14 cellular contexts compared by ENCODE assay signal in genomic region chr6:43183441-43183840, GRCh38. TPM values are rescaled to one million over a fixed set of nuclear protein-coding genes. Genes with fewer than 3 reads are reported as not detected.
DNase-seq lines count a peak whose midpoint lies in the region; ATAC-seq and TF ChIP-seq lines count a peak whose summit lies in the region.
"Had no signal": no experiment of that assay in that cellular context is flagged by ENCODE, and none has a peak within 500 bp of the region (broad histone marks: within the 10 kb centered on the region; RNA-seq: fewer than 3 reads in every experiment).

No MANE protein-coding gene starts in this region.

- H3K4me1 ChIP-seq in BLaER1 treated with 17β-estradiol and CSF1 and Interleukin-3, amounts not matched to agents 10 nM and 100 nM, result peaks cover 35 to 45% (median 38%) of the 10 kb centered on the region in 10 experiments
- peaks cover 2 to 28% of the 10 kb centered on the region in 2 experiments; a peak in 3 of 4 replicates for H3K4me1 ChIP-seq in HCT116 (ENCODE audit: control insufficient read depth in 1 of 2, insufficient read depth in 2 of 2, low read length in 2 of 2)

- H3K9me3 Mint-ChIP-seq in activated naive CD8-positive, alpha-beta T cell treated with anti-CD3 and anti-CD28 coated beads for 36 hours, result no peaks in the 10 kb centered on the region
- H3K9me3 Mint-ChIP-seq in natural killer cell, result no peaks in the 10 kb centered on the region

- H3K9me2 ChIP-seq in HCT116 (ENCODE audit: insufficient read depth), result no peaks in the 10 kb centered on the region

- peak overlapping the region in 9 of 11 experiments; percentile 75 to 85 (median 82); a peak in 12 of 22 replicates for H3K9ac ChIP-seq in BLaER1 treated with 17β-estradiol and CSF1 and Interleukin-3, amounts not matched to agents 10 nM and 100 nM
- H3K9ac ChIP-seq in HCT116 (ENCODE audit: low read length), result no peak overlapping the region

- H3K27me3 ChIP-seq in BLaER1 treated with 17β-estradiol and CSF1 and Interleukin-3, amounts not matched to agents 10 nM and 100 nM, result no peaks in the 10 kb centered on the region
- H3K27me3 ChIP-seq in HCT116 (ENCODE audit: insufficient read depth, low read length), result no peaks in the 10 kb centered on the region
- H3K27me3 ChIP-seq: suprapubic skin had no signal

- TF ChIP-seq CTCF in HCT116 (IDR thresholded peaks at IDR 0.05 in 2 of 3, conservative IDR thresholded peaks at IDR 0.05 in 1 of 3; ENCODE audit: borderline replicate concordance in 1 of 3, insufficient read depth in 1 of 3, low read depth in 2 of 3, low read length in 2 of 3), result no peak
- TF ChIP-seq CTCF in natural killer cell (IDR thresholded peaks at IDR 0.05), result no peak

- H4K20me1 ChIP-seq in BLaER1 treated with 17β-estradiol and CSF1 and Interleukin-3, amounts not matched to agents 10 nM and 100 nM, result peaks cover 0 to 10% (median 0%) of the 10 kb centered on the region in 11 experiments; a peak in 2 of 22 replicates
- no peaks in the 10 kb centered on the region for H4K20me1 ChIP-seq in HCT116 (ENCODE audit: insufficient read depth)

- no peak for ATAC-seq in HCT116
- no peak for ATAC-seq in natural killer cell
- no peak for ATAC-seq in GM19397 (IDR thresholded peaks at IDR 0.05; ENCODE audit: unreplicated experiment)

- CTCF ChIA-PET in HCT116 (lab: Charles Lee), result no interaction called here

- BruUV-seq in HCT116 (replicated peaks; lab: Mats Ljungman, UMichigan), result no TSS peak

- peak overlapping the region in 9 of 10 experiments; percentile 71 to 87 (median 76); a peak in 11 of 20 replicates for H3K4me3 ChIP-seq in BLaER1 treated with 17β-estradiol and CSF1 and Interleukin-3, amounts not matched to agents 10 nM and 100 nM
- H3K4me3 ChIP-seq in HCT116 (replicated peaks in 1 of 2; ENCODE audit: low read depth in 1 of 2, low read length in 2 of 2), result peak overlapping the region in 1 of 2 experiments; percentile 78; a peak in 1 of 4 replicates

- intact Hi-C loops in HCT116 (cut with micrococcal nuclease) (no loop called here), natural killer cell (cut with micrococcal nuclease) (no loop called here)

- POLR2A ChIA-PET in HCT116 (lab: Charles Lee), result no interaction called here

- H2AFZ ChIP-seq in HCT116 (ENCODE audit: low read depth, low read length, poor library complexity, severe bottlenecking), result no peak overlapping the region

- peak overlapping the region; percentile 87 for H3K27ac Mint-ChIP-seq in activated naive CD8-positive, alpha-beta T cell treated with anti-CD3 and anti-CD28 coated beads for 36 hours
- H3K27ac Mint-ChIP-seq in natural killer cell, result peak overlapping the region; percentile 79 to 81

- H3K4me1 Mint-ChIP-seq in activated naive CD8-positive, alpha-beta T cell treated with anti-CD3 and anti-CD28 coated beads for 36 hours, result peaks cover 40% of the 10 kb centered on the region
- peaks cover 38 to 42% of the 10 kb centered on the region in 2 donors for H3K4me1 Mint-ChIP-seq in natural killer cell

- DNase-seq in HCT116 (ENCODE audit: low read depth, low spot score) (no peak), natural killer cell (no peak), NCI-H2227 treated with DMSO at 0.1 percent for 48 hours (lab: John Stamatoyannopoulos, UW) (no peak), NCI-H774 (lab: John Stamatoyannopoulos, UW) (no peak), G401 (ENCODE audit: low spot score) (no peak)
- no peak for DNase-seq in activated naive CD8-positive, alpha-beta T cell treated with anti-CD3 and anti-CD28 coated beads for 36 hours
- DNase-seq: DMS53; NCI-H2171; nucleus accumbens; stimulated activated CD4-positive, alpha-beta T cell treated with anti-CD3 and anti-CD28 coated beads, Interleukin-1b, Interleukin-23, amount 100 ng/mL, for 48 hours had no signal

- peaks cover 50 to 64% (median 58%) of the 10 kb centered on the region in 11 experiments for H3K36me3 ChIP-seq in BLaER1 treated with 17β-estradiol and CSF1 and Interleukin-3, amounts not matched to agents 10 nM and 100 nM
- H3K36me3 ChIP-seq in HCT116 (ENCODE audit: control insufficient read depth in 1 of 2, insufficient read depth in 2 of 2, low read length in 2 of 2), result peaks cover 7 to 10% of the 10 kb centered on the region in 2 experiments; a peak in 3 of 4 replicates

- peaks cover 16% of the 10 kb centered on the region for H3K36me3 Mint-ChIP-seq in activated naive CD8-positive, alpha-beta T cell treated with anti-CD3 and anti-CD28 coated beads for 36 hours
- no peaks in the 10 kb centered on the region for H3K36me3 Mint-ChIP-seq in natural killer cell

- no peaks in the 10 kb centered on the region for H3K27me3 Mint-ChIP-seq in activated naive CD8-positive, alpha-beta T cell treated with anti-CD3 and anti-CD28 coated beads for 36 hours
- no peaks in the 10 kb centered on the region for H3K27me3 Mint-ChIP-seq in natural killer cell (ENCODE audit: low read depth in 2 of 2)

- TF ChIP-seq POLR2A in HCT116 (IDR thresholded peaks at IDR 0.05; ENCODE audit: borderline replicate concordance, extremely low read depth, insufficient read depth, insufficient read length), result no peak

- H3K4me3 Mint-ChIP-seq in activated naive CD8-positive, alpha-beta T cell treated with anti-CD3 and anti-CD28 coated beads for 36 hours, result peak overlapping the region; percentile 97
- peak overlapping the region; percentile 89 for H3K4me3 Mint-ChIP-seq in natural killer cell

- peaks cover 6% of the 10 kb centered on the region for H3K79me2 ChIP-seq in HCT116 (ENCODE audit: insufficient read depth, low read length)

- RAD21 ChIA-PET in HCT116 (lab: Charles Lee; ENCODE audit: low non-redundant PET in 1 of 2, low total read pairs in 2 of 2, uncharacterized antibody in 2 of 2, unreplicated experiment in 2 of 2), result no interaction called here

- no peak for TF ChIP-seq RAD21 in HCT116 (IDR thresholded peaks at IDR 0.05; ENCODE audit: low read depth)

- H3K27ac ChIP-seq in BLaER1 treated with 17β-estradiol and CSF1 and Interleukin-3, amounts not matched to agents 10 nM and 100 nM, result peak overlapping the region in 3 of 11 experiments; percentile 19 to 44 (median 28); a peak in 3 of 22 replicates
- H3K27ac ChIP-seq in HCT116 (ENCODE audit: low read depth, low read length), result no peak overlapping the region
- H3K27ac ChIP-seq: suprapubic skin had no signal

- in situ Hi-C loops in G401 (cut with HindIII; ENCODE audit: low sequenced_read_pairs), result no loop called here

- H3K4me2 ChIP-seq in BLaER1 treated with 17β-estradiol and CSF1 and Interleukin-3, amounts not matched to agents 10 nM and 100 nM, result peak overlapping the region; percentile 85 to 97 (median 93)
- H3K4me2 ChIP-seq in HCT116 (ENCODE audit: low read length), result peak overlapping the region; percentile 86

- H3K9me3 ChIP-seq in BLaER1 treated with 17β-estradiol and CSF1 and Interleukin-3, amounts not matched to agents 10 nM and 100 nM (replicated peaks in 1 of 11), result peaks cover 0 to 10% (median 0%) of the 10 kb centered on the region in 11 experiments; a peak in 5 of 22 replicates
- H3K9me3 ChIP-seq in HCT116 (ENCODE audit: control insufficient read depth in 1 of 2, insufficient read depth in 1 of 2, low read depth in 1 of 2, low read length in 2 of 2), result no peaks in the 10 kb centered on the region
- H3K9me3 ChIP-seq: suprapubic skin had no signal

TF ChIP-seq in HCT116, 20 proteins besides CTCF, POLR2A, EP300 and RAD21 (continues in another document):
- TF ChIP-seq MAX (IDR thresholded peaks at IDR 0.05), result no peak

RNA-seq across cellular contexts. Expression of gene CUL9, which starts 1.4 kb away (rescaled TPM):
- total RNA-seq in HCT116 (2021; ENCODE audit: unreplicated experiment) (36.5 TPM), natural killer cell (10 to 100 TPM; 73.1 to 85.7 (median 73.9) TPM)
- polyA plus RNA-seq in HCT116 (2012), result 24.1 and 27.1 TPM in 2 replicates
- total RNA-seq in activated naive CD8-positive, alpha-beta T cell treated with anti-CD3 and anti-CD28 coated beads for 36 hours, result 10 to 100 TPM; 31.3 to 31.5 TPM
- total RNA-seq in G401 (2014; rRNA removed; shearing (Covaris generic)), result 0.98 and 8.9 TPM in 2 replicates

RNA-seq across cellular contexts. Expression of gene SRF, which starts 12.4 kb away (rescaled TPM):
- total RNA-seq in HCT116 (2021; ENCODE audit: unreplicated experiment) (28.1 TPM), natural killer cell (10 to 100 TPM; 31.6 to 33.0 (median 32.0) TPM)
- polyA plus RNA-seq in HCT116 (2012), result 28.0 and 36.9 TPM in 2 replicates
- total RNA-seq in activated naive CD8-positive, alpha-beta T cell treated with anti-CD3 and anti-CD28 coated beads for 36 hours, result 10 to 100 TPM; 49.1 to 49.9 TPM
- total RNA-seq in G401 (2014; rRNA removed; shearing (Covaris generic)), result 43.1 and 46.2 TPM in 2 replicates

RNA-seq across cellular contexts. Expression of gene DNPH1, which starts 45.8 kb away (rescaled TPM):
- total RNA-seq in HCT116 (2021; ENCODE audit: unreplicated experiment) (117 TPM), natural killer cell (10 to 100 TPM in 1 of 3 donors, 1 to 10 TPM in 2; 6.1 to 10.2 (median 8.0) TPM)
- polyA plus RNA-seq in HCT116 (2012), result 174 and 177 TPM in 2 replicates
- 10 to 100 TPM; 55.8 to 56.1 TPM for total RNA-seq in activated naive CD8-positive, alpha-beta T cell treated with anti-CD3 and anti-CD28 coated beads for 36 hours
- total RNA-seq in G401 (2014; rRNA removed; shearing (Covaris generic)), result 223 and 291 TPM in 2 replicates

RNA-seq across cellular contexts. Expression of gene TTBK1, which starts 59.8 kb away (rescaled TPM):
- total RNA-seq in HCT116 (2021; ENCODE audit: unreplicated experiment) (not detected), natural killer cell (under 1 TPM in 1 of 3 donors, not detected in 2; 0.07 TPM)
- not detected in 2 replicates for polyA plus RNA-seq in HCT116 (2012)
- under 1 TPM; 0.12 to 0.14 TPM for total RNA-seq in activated naive CD8-positive, alpha-beta T cell treated with anti-CD3 and anti-CD28 coated beads for 36 hours
- not detected in 2 replicates for total RNA-seq in G401 (2014; rRNA removed; shearing (Covaris generic))
- total RNA-seq: suprapubic skin had no signal
- polyA plus RNA-seq: fibroblast of lung had no signal

Comparison
In these comparisons a context has a peak if more than half of its experiments do, and no peak if none do; other contexts are left out.
1. RNA of gene DNPH1, which starts 45.8 kb away (total RNA-seq): 223 to 291 TPM in G401, 117 TPM in HCT116 (single experiment) and 55.8 to 56.1 TPM in activated naive CD8-positive, alpha-beta T cell treated with anti-CD3 and anti-CD28 coated beads for 36 hours; 6.1 to 10.2 TPM in natural killer cell; every median in the first group is over 4 times any median in the second.